Comparison of ENCODE assay signal across 8 cellular contexts in the genomic region with DNA sequence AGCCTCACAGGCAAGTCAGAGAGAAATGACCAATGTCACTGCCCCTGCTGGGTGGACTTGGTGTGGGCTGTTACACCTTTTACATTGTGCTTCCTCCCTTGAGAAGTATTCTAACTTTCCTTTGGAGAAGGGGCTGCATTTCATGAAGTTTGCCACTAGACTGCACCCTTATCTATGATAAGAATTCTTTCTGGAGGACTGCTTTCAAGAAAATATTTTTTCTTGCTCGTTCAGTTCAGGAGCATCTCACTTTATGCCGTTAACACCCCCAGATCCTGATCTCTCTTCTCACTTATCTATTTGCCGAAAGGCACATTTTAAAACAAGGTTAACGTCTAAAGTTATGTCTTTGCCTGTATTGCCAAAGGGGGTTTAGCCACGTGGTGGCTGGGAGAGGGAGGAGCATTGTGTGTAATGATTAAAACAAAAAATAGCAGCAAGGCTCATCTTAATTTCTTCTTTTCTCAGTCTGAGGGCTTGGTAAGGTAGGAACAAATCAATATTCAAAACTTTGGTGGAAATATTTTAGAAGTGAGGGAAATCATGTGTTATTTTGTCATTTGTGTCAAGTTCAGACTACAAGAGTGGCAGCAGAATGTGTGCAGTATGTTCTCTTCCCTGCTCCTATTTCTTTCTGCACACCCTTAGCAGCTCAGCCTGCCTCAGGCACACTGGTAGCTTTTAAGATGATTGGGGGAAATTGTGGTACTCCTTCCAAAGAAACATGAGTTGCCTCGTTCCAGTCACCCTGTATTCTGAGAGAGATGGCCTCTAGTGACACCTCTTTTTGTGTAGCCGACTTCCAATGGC. TPM values are rescaled to one million over a fixed set of nuclear protein-coding genes. Genes with fewer than 3 reads are reported as not detected.
DNase-seq lines count a peak whose midpoint lies in the region; ATAC-seq, FAIRE-seq and TF ChIP-seq lines count a peak whose summit lies in the region.

No MANE protein-coding gene starts in this region.

- intact Hi-C loops in MCF 10A (cut with micrococcal nuclease), result loop anchor here (1.0 to 5.0 kb wide), 2 partner anchors 80 to 1016 kb away; no protein-coding TSS in a partner anchor

- no TSS peak for BruUV-seq in MCF 10A (replicated peaks; lab: Mats Ljungman, UMichigan)

- no peak for ATAC-seq in GM18858 (IDR thresholded peaks at IDR 0.05; ENCODE audit: unreplicated experiment)
- ATAC-seq in HG02678 (IDR thresholded peaks at IDR 0.05; ENCODE audit: unreplicated experiment), result no peak

- no peaks in the 10 kb centered on the region for H3K9me3 Mint-ChIP-seq in MCF 10A (ENCODE audit: unreplicated experiment)

- H3K9me3 ChIP-seq in muscle layer of colon (ENCODE audit: low read length), result no peaks in the 10 kb centered on the region

- H3K27me3 Mint-ChIP-seq in MCF 10A (ENCODE audit: insufficient read depth, unreplicated experiment), result no peaks in the 10 kb centered on the region

- H3K27ac Mint-ChIP-seq in MCF 10A (ENCODE audit: low read depth, unreplicated experiment), result no peak overlapping the region

- no peaks in the 10 kb centered on the region for H3K36me3 ChIP-seq in muscle layer of colon (ENCODE audit: insufficient read depth, low read length)

- FAIRE-seq in urothelium cell line (lab: Jason Lieb, UNC), result no peak

- H3K4me3 ChIP-seq in muscle layer of colon (ENCODE audit: low read depth in 1 of 2, low read length in 2 of 2), result no peak overlapping the region

- H3K4me3 Mint-ChIP-seq in MCF 10A (ENCODE audit: unreplicated experiment), result no peak overlapping the region

- H3K27me3 ChIP-seq in muscle layer of colon (ENCODE audit: control insufficient read depth in 1 of 2, insufficient read depth in 2 of 2, low read length in 2 of 2), result peaks cover 0 to 10% of the 10 kb centered on the region in 2 donors

- peak; percentile 52 for TF ChIP-seq CTCF in MCF 10A (IDR thresholded peaks at IDR 0.05; ENCODE audit: unreplicated experiment)

- in situ Hi-C loops in G401 (cut with HindIII; ENCODE audit: low sequenced_read_pairs), result loop anchor here (25.0 kb wide), 1 partner anchor 815 kb away; no protein-coding TSS in a partner anchor

- H3K27ac ChIP-seq in muscle layer of colon (ENCODE audit: low read depth, low read length), result peak overlapping the region; percentile 62

- H3K36me3 Mint-ChIP-seq in MCF 10A (ENCODE audit: insufficient read depth, unreplicated experiment), result no peaks in the 10 kb centered on the region

- DNase-seq in G401 (ENCODE audit: low spot score) (peak; percentile 73), NCI-H2081 (lab: John Stamatoyannopoulos, UW) (peak; percentile 25 to 44), MCF 10A (ENCODE audit: unreplicated experiment) (peak; percentile 37), NCI-H2029 treated with DMSO at 0.1 percent for 48 hours (lab: John Stamatoyannopoulos, UW) (no peak), urothelium cell line (ENCODE audit: low spot score) (no peak)

- no peak overlapping the region for H3K9ac ChIP-seq in muscle layer of colon (ENCODE audit: low read length)

- POLR2A ChIA-PET in MCF 10A (lab: Yijun Ruan, JAX), result interaction anchor here (0.7 kb wide), 1 partner anchor 587 kb away, joined by 3 read pairs; no protein-coding TSS in a partner anchor

- H3K4me1 ChIP-seq in muscle layer of colon (ENCODE audit: insufficient read depth, low read length), result peaks cover 55% of the 10 kb centered on the region

- CTCF ChIA-PET in MCF 10A (lab: Yijun Ruan, JAX), result interaction anchor here (0.6 to 6.4 kb wide), 27 partner anchors 10 to 1088 kb away, joined by 3 to 62 read pairs (median 5); no protein-coding TSS in a partner anchor

- peaks cover 25% of the 10 kb centered on the region for H3K4me1 Mint-ChIP-seq in MCF 10A (ENCODE audit: insufficient read depth, unreplicated experiment)

RNA-seq across cellular contexts. Expression of a gene that starts 1.6 kb away (rescaled TPM):
- total RNA-seq in G401 (2014; rRNA removed; shearing (Covaris generic)), result 0.24 TPM in 1 of 2 replicates, not detected in the other
- not detected in 2 replicates for total RNA-seq in MCF 10A (2022)

Comparison
In these comparisons a context has a peak if more than half of its experiments do, and no peak if none do; other contexts are left out.
1. DNase-seq: peak in G401 (single experiment), NCI-H2081 (2 of 2) and MCF 10A (single experiment); none in NCI-H2029 treated with DMSO at 0.1 percent for 48 hours (single experiment) and urothelium cell line (single experiment).